Comparison of ENCODE assay signal across 16 cellular contexts in genomic region chr7:132402751-132403245, GRCh38.
DNase-seq lines count a peak whose midpoint lies in the region; ATAC-seq, FAIRE-seq and TF ChIP-seq lines count a peak whose summit lies in the region.
"Had no signal": no experiment of that assay in that cellular context is flagged by ENCODE, and none has a peak within 500 bp of the region (broad histone marks: within the 10 kb centered on the region; RNA-seq: fewer than 3 reads in every experiment).

No MANE protein-coding gene starts in this region.

- H3K27ac ChIP-seq in body of pancreas (no peak overlapping the region), PC-9 (no peak overlapping the region), small intestine (ENCODE audit: low read depth in 1 of 2, low read length in 1 of 2) (peak overlapping the region in 1 of 2 donors; percentile 13)

- CTCF ChIA-PET in PC-9 (lab: Charles Lee), result no interaction called here

- H3K4me1 ChIP-seq in body of pancreas (no peaks in the 10 kb centered on the region), PC-9 (replicated peaks; ENCODE audit: insufficient read depth) (no peaks in the 10 kb centered on the region), small intestine (ENCODE audit: control insufficient read depth in 2 of 2, insufficient read depth in 1 of 2, low read depth in 1 of 2, low read length in 1 of 2) (peaks cover 0 to 3% of the 10 kb centered on the region in 2 donors)

- no peak overlapping the region for H2AFZ ChIP-seq in PC-9

- H3K36me3 ChIP-seq in body of pancreas (replicated peaks in 1 of 2; ENCODE audit: insufficient read depth in 1 of 2, low read depth in 2 of 2) (no peaks in the 10 kb centered on the region), PC-9 (ENCODE audit: low read depth) (no peaks in the 10 kb centered on the region), small intestine (ENCODE audit: control insufficient read depth in 2 of 2, insufficient read depth in 2 of 2, low read length in 2 of 2) (no peaks in the 10 kb centered on the region)

- POLR2A ChIA-PET in PC-9 (lab: Charles Lee; ENCODE audit: unreplicated experiment), result no interaction called here

- FAIRE-seq in small intestine (lab: Jason Lieb, UNC), result no peak
- FAIRE-seq: RCC 7860 had no signal

- no peaks in the 10 kb centered on the region for H3K9me2 ChIP-seq in PC-9 (ENCODE audit: insufficient read depth)

- no TSS peak for BruUV-seq in PC-9 (replicated peaks; lab: Mats Ljungman, UMichigan)

- no peaks in the 10 kb centered on the region for H3K9me3 ChIP-seq in body of pancreas
- H3K9me3 ChIP-seq in PC-9 (ENCODE audit: insufficient read depth, low read depth), result no peaks in the 10 kb centered on the region
- H3K9me3 ChIP-seq in small intestine (ENCODE audit: control insufficient read depth, low read depth), result no peaks in the 10 kb centered on the region

- intact Hi-C loops in body of pancreas (cut with DNase I), result no loop called here
- intact Hi-C loops in left ventricle myocardium superior (cut with micrococcal nuclease), result no loop called here
- intact Hi-C loops in PC-9 (cut with micrococcal nuclease; ENCODE audit: unreplicated experiment), result no loop called here

- no peak for TF ChIP-seq POLR2A in body of pancreas (IDR thresholded peaks at IDR 0.05)

- H4K20me1 ChIP-seq in PC-9 (ENCODE audit: insufficient read depth), result no peaks in the 10 kb centered on the region

- H3K4me2 ChIP-seq in PC-9, result no peak overlapping the region

- peak; percentile 44 for ATAC-seq in body of pancreas
- peak; percentile 73 for ATAC-seq in left ventricle myocardium superior

- TF ChIP-seq CTCF in body of pancreas (IDR thresholded peaks at IDR 0.05), result no peak
- TF ChIP-seq CTCF in PC-9 (conservative IDR thresholded peaks at IDR 0.05), result no peak

- H3K27me3 ChIP-seq in body of pancreas (no peaks in the 10 kb centered on the region), PC-9 (ENCODE audit: insufficient read depth, low read depth) (peaks cover 97% of the 10 kb centered on the region), small intestine (ENCODE audit: control insufficient read depth in 2 of 2, insufficient read depth in 2 of 2, low read length in 2 of 2) (no peaks in the 10 kb centered on the region)

- WGBS in body of pancreas, 2 donors, result 54 to 64% methylated on average over 5 to 8 of the region's 8 CpGs
- WGBS in small intestine, 3 donors, result 70 to 80% (median 78%) methylated on average over 8 of the region's 8 CpGs

- H3K4me3 ChIP-seq in body of pancreas, result no peak overlapping the region
- H3K4me3 ChIP-seq in PC-9, result no peak overlapping the region
- H3K4me3 ChIP-seq in small intestine (ENCODE audit: low read depth in 1 of 2, low read length in 2 of 2), result no peak overlapping the region

- H3K79me2 ChIP-seq in PC-9 (ENCODE audit: low read depth), result no peaks in the 10 kb centered on the region

- DNase-seq in NCI-H1105 treated with DMSO at 0.1 percent for 48 hours (lab: John Stamatoyannopoulos, UW) (peak; percentile 70), body of pancreas (no peak), left ventricle myocardium superior (peak; percentile 67), stromal cell of bone marrow (ENCODE audit: low read depth) (peak; percentile 77), NCI-H526 treated with DMSO at 0.1 percent for 48 hours (lab: John Stamatoyannopoulos, UW) (no peak), PC-9 (no peak), small intestine (no peak), NCI-H187 (lab: John Stamatoyannopoulos, UW) (no peak)
- DNase-seq: activated naive CD8-positive, alpha-beta T cell treated with anti-CD3 and anti-CD28 coated beads, Interleukin-2, amount 10 ng/mL, durations not matched to agents 7 days and 5 days; effector CD4-positive, alpha-beta T cell; GOT3; hippocampal formation; NCI-H1694; posterior cingulate gyrus; T-helper 9 cell had no signal

- H3F3A ChIP-seq in PC-9 (ENCODE audit: insufficient read depth, low read depth), result no peaks in the 10 kb centered on the region

Comparison
In these comparisons a context has a peak if more than half of its experiments do, and no peak if none do; other contexts are left out.
1. DNase-seq: peak in NCI-H1105 treated with DMSO at 0.1 percent for 48 hours (single experiment), left ventricle myocardium superior (single experiment) and stromal cell of bone marrow (single experiment); none in body of pancreas (0 of 4), NCI-H526 treated with DMSO at 0.1 percent for 48 hours (single experiment), PC-9 (0 of 2), small intestine (single experiment) and NCI-H187 (0 of 2).